ENCODE assay signal across 9 cellular contexts in the genomic region with DNA sequence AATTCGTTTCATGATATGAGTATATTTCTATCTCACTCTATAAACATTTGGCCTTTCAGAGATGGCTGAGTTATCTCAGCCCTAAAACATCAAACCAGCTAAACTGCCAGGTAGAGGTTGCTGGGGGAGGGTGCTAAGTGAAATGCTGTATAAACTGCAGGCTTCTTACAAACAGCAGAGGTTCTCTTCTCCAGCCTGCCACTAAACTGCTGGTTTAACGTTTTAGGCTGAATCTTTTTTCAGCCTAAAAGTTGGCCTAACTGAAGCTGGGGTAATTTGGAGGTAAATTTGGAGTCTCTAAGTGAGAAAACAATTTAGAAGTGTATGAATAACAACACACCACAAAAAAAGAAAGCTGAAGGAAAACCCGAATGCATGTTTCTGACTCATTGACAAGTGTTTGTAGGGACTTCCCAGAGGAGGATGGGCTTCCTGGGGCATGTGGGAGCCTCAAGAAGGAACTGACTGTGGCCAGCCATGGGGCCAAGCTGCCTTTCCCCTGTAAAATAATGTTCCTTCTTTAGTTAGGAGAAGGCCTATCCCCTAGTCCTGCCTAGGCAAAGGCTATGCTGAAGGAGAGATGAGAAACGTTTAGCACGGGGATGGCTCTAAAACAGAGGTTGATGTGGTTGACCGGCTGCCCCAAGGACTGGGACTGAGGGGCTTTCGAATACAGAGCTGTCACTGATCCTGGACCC. TPM values are rescaled to one million over a fixed set of nuclear protein-coding genes. Genes with fewer than 3 reads are reported as not detected.
DNase-seq lines count a peak whose midpoint lies in the region; ATAC-seq and TF ChIP-seq lines count a peak whose summit lies in the region.
"Had no signal": no experiment of that assay in that cellular context is flagged by ENCODE, and none has a peak within 500 bp of the region (broad histone marks: within the 10 kb centered on the region; RNA-seq: fewer than 3 reads in every experiment).

No MANE protein-coding gene starts in this region.

- no peaks in the 10 kb centered on the region for H3K36me3 Mint-ChIP-seq in progenitor cell of endocrine pancreas (ENCODE audit: insufficient read depth)

- no peak overlapping the region for H3K27ac ChIP-seq in right cardiac atrium (ENCODE audit: low read length)
- H3K27ac ChIP-seq: VCaP had no signal

- peak; percentile 67 to 75 for DNase-seq in activated CD4-positive, alpha-beta T cell treated with anti-CD3 and anti-CD28 coated beads, Interleukin-2, amount 50 U/mL, for 48 hours
- peak; percentile 41 for DNase-seq in hepatic stellate cell (ENCODE audit: low spot score)
- DNase-seq in mucosa of gallbladder (ENCODE audit: low spot score) = no peak
- DNase-seq in right cardiac atrium = no peak
- DNase-seq in NCI-H82 (lab: John Stamatoyannopoulos, UW) = no peak
- no peak for DNase-seq in progenitor cell of endocrine pancreas (ENCODE audit: low spot score, unreplicated experiment)

- H3K27me3 Mint-ChIP-seq in progenitor cell of endocrine pancreas = no peaks in the 10 kb centered on the region

- no peak overlapping the region for H3K4me3 ChIP-seq in right cardiac atrium (ENCODE audit: low read length)

- no peaks in the 10 kb centered on the region for H3K4me1 Mint-ChIP-seq in progenitor cell of endocrine pancreas (ENCODE audit: low read depth)

- ATAC-seq in GM19035 (IDR thresholded peaks at IDR 0.05; ENCODE audit: unreplicated experiment) (peak; percentile 64), HG03135 (IDR thresholded peaks at IDR 0.05; ENCODE audit: unreplicated experiment) (peak; percentile 38), right cardiac atrium (no peak)

- no peaks in the 10 kb centered on the region for H3K4me1 ChIP-seq in right cardiac atrium (ENCODE audit: control insufficient read depth, insufficient read depth, low read length)

- no peak for TF ChIP-seq CTCF in progenitor cell of endocrine pancreas (IDR thresholded peaks at IDR 0.05; ENCODE audit: unreplicated experiment)

- H3K27me3 ChIP-seq in right cardiac atrium (ENCODE audit: control insufficient read depth, insufficient read depth) = no peaks in the 10 kb centered on the region

- no peak overlapping the region for H3K4me3 Mint-ChIP-seq in progenitor cell of endocrine pancreas (ENCODE audit: low read depth)

- no peak overlapping the region for H3K27ac Mint-ChIP-seq in progenitor cell of endocrine pancreas

- WGBS in right cardiac atrium = 76% methylated on average over 7 of the region's 7 CpGs

- intact Hi-C loops in right cardiac atrium (cut with DNase I) = no loop called here

- no peaks in the 10 kb centered on the region for H3K9me3 ChIP-seq in right cardiac atrium (ENCODE audit: control insufficient read depth, low read length)

- no peaks in the 10 kb centered on the region for H3K9me3 Mint-ChIP-seq in progenitor cell of endocrine pancreas (ENCODE audit: low read depth)

RNA-seq across cellular contexts. Expression of a gene that starts 44.3 kb away (rescaled TPM):
- total RNA-seq in mucosa of gallbladder (9.4 TPM), right cardiac atrium (under 1 TPM; 0.11 to 0.26 (median 0.19) TPM), progenitor cell of endocrine pancreas (0.55 and 0.62 TPM in 2 replicates)
- polyA plus RNA-seq in right cardiac atrium = not detected

Comparison
In these comparisons a context has a peak if more than half of its experiments do, and no peak if none do; other contexts are left out.
1. ATAC-seq: peak in GM19035 (single experiment) and HG03135 (single experiment); none in right cardiac atrium (0 of 2).
2. DNase-seq: peak in activated CD4-positive, alpha-beta T cell treated with anti-CD3 and anti-CD28 coated beads, Interleukin-2, amount 50 U/mL, for 48 hours (2 of 2) and hepatic stellate cell (single experiment); none in mucosa of gallbladder (single experiment), right cardiac atrium (0 of 3), NCI-H82 (single experiment) and progenitor cell of endocrine pancreas (single experiment).